In the genomic region with DNA sequence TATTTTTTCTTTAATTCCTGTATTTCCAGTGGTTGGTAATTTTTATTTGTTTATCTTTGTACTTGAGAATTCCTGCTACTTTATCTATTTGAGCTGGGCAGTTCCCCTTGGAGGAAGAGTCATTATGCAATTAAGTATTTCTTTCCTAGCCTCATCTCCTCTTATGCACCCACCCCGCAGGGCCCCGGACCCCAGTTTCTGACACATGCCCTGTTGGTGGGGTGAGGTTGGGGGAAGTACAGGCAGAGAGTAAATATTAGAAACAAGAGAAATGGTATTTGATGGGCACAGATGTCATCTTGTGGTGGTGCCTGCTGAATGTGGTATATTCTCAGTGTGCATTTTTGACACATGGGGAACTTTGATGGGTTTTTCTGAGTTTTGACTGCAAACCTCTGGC, we compare ENCODE assay signal across 9 cellular contexts.
"Had no signal": no experiment of that assay in that cellular context is flagged by ENCODE, and none has a peak within 500 bp of the region (broad histone marks: within the 10 kb centered on the region; RNA-seq: fewer than 3 reads in every experiment).

No MANE protein-coding gene starts in this region.

- H3K9me3 ChIP-seq: HAP-1 had no signal

- H3K4me1 ChIP-seq: HAP-1 had no signal

- H2AFZ ChIP-seq: GM23248 had no signal

- H3K4me3 ChIP-seq: GM23248, HAP-1 had no signal

- H3K4me3 Mint-ChIP-seq: HFFc6, IgD-negative memory B cell had no signal

- DNase-seq: GM23248, GOT3, H7, HFFc6 had no signal

- H3K9ac ChIP-seq: GM23248 had no signal

- H3K9me3 Mint-ChIP-seq: HFFc6 had no signal

- H3K36me3 ChIP-seq: HAP-1 had no signal

- H3K27ac Mint-ChIP-seq: HFFc6, IgD-negative memory B cell had no signal

- ATAC-seq: HCT116, HepG2 had no signal

- H3K27ac ChIP-seq: GM23248, HL-60 had no signal
